28 cellular contexts compared by ENCODE assay signal in genomic region chr13:103510007-103510406, GRCh38.
A peak's percentile ranks its signal among the peaks of the same experiment; 100 is the strongest.
DNase-seq lines count a peak whose midpoint lies in the region; ATAC-seq and TF ChIP-seq lines count a peak whose summit lies in the region.
"Had no signal": no experiment of that assay in that cellular context is flagged by ENCODE, and none has a peak within 500 bp of the region (broad histone marks: within the 10 kb centered on the region; RNA-seq: fewer than 3 reads in every experiment).

No MANE protein-coding gene starts in this region.

- H3F3A ChIP-seq in GM23338 (replicated peaks; ENCODE audit: low read depth) = no peaks in the 10 kb centered on the region

- ATAC-seq in GM23338 (no peak), GM18502 (IDR thresholded peaks at IDR 0.05; ENCODE audit: poor library complexity, unreplicated experiment) (no peak)
- ATAC-seq: T-cell had no signal

- H3K27ac ChIP-seq in GM23338 (ENCODE audit: low read depth) = no peak overlapping the region
- H3K27ac ChIP-seq in WERI-Rb-1 = no peak overlapping the region
- H3K27ac ChIP-seq: colonic mucosa, epithelial cell of prostate, GM23248, KMS-11, prostate gland, sigmoid colon, tibial nerve had no signal

- H3K27ac Mint-ChIP-seq in GM23338 = no peak overlapping the region
- H3K27ac Mint-ChIP-seq: activated B cell treated with CpG ODN at 0.5 μM for 24 hours, mesothelial cell of epicardium, T-cell had no signal

- H3K36me3 Mint-ChIP-seq in GM23338 (ENCODE audit: low read depth) = peaks cover 8% of the 10 kb centered on the region; the same call in 2 of the 3 replicates
- H3K36me3 Mint-ChIP-seq: mesothelial cell of epicardium, T-cell had no signal

- H3K9me3 ChIP-seq in BE2C (no peaks in the 10 kb centered on the region), WERI-Rb-1 (ENCODE audit: severe bottlenecking) (no peaks in the 10 kb centered on the region)
- H3K9me3 ChIP-seq: colonic mucosa, prostate gland, sigmoid colon, tibial nerve had no signal

- no peak overlapping the region for H2AFZ ChIP-seq in GM23338
- H2AFZ ChIP-seq: GM23248 had no signal

- DNase-seq in BE2C (peak; percentile 30), GM23338 (ENCODE audit: low spot score) (peak; percentile 27), WERI-Rb-1 (peak; percentile 57), kidney epithelial cell (ENCODE audit: low read depth) (no peak), DMS53 treated with DMSO at 0.1 percent for 48 hours (lab: John Stamatoyannopoulos, UW; ENCODE audit: unreplicated experiment) (no peak), NCI-H1417 treated with DMSO at 0.1 percent for 48 hours (lab: John Stamatoyannopoulos, UW) (no peak)
- no peak for DNase-seq in activated CD4-positive, CD25-positive, alpha-beta regulatory T cell treated with anti-CD3 and anti-CD28 coated beads, Interleukin-2, amount 50 U/mL, for 72 hours
- DNase-seq: activated B cell treated with CpG ODN at 0.5 μM for 24 hours; activated naive CD4-positive, alpha-beta T cell treated with Interleukin-2 at 50 U/mL for 16 hours; colonic mucosa; DMS53; effector CD4-positive, alpha-beta T cell; GM23248; islet precursor cell; NCI-H1417; NCI-H2081; NCI-H2227 treated with DMSO at 0.1 percent for 48 hours; NCI-H526 treated with DMSO at 0.1 percent for 48 hours; sigmoid colon; stimulated activated CD4-positive, alpha-beta T cell treated with anti-CD3 and anti-CD28 coated beads, Interleukin-12 subunit alpha, Interleukin-12 subunit beta, amount 100 ng/mL, for 4 hours; stimulated activated CD4-positive, alpha-beta T cell treated with anti-CD3 and anti-CD28 coated beads, Interleukin-4, amount 100 ng/mL, for 1 hour; T-cell had no signal

- no peaks in the 10 kb centered on the region for H4K20me1 ChIP-seq in GM23338 (replicated peaks; ENCODE audit: insufficient read depth)

- no peak overlapping the region for H3K4me3 Mint-ChIP-seq in GM23338
- H3K4me3 Mint-ChIP-seq: activated B cell treated with CpG ODN at 0.5 μM for 24 hours, mesothelial cell of epicardium, T-cell had no signal

- H3K9me3 Mint-ChIP-seq in GM23338 = peaks cover 18% of the 10 kb centered on the region

- no peak overlapping the region for H3K4me2 ChIP-seq in GM23338
- H3K4me2 ChIP-seq: KMS-11 had no signal

- H3K4me3 ChIP-seq in BE2C (ENCODE audit: low read depth, low read length) (no peak overlapping the region), GM23338 (no peak overlapping the region), WERI-Rb-1 (ENCODE audit: low read depth, low read length) (no peak overlapping the region), kidney epithelial cell (ENCODE audit: low read depth, low read length) (no peak overlapping the region)
- H3K4me3 ChIP-seq: colonic mucosa, GM23248, prostate gland, sigmoid colon, tibial nerve had no signal

- TF ChIP-seq CTCF in BE2C (IDR thresholded peaks at IDR 0.05; ENCODE audit: low read depth, low read length) (peak; percentile 46), GM23338 (conservative IDR thresholded peaks at IDR 0.05; ENCODE audit: low read depth in 2 of 2) (peak; percentile 37 to 46), WERI-Rb-1 (IDR thresholded peaks at IDR 0.05; ENCODE audit: low read depth, low read length) (peak; percentile 71), kidney epithelial cell (IDR thresholded peaks at IDR 0.05; ENCODE audit: insufficient read depth, low read length, poor library complexity, severe bottlenecking) (peak; percentile 28)

- H3K36me3 ChIP-seq in BE2C (no peaks in the 10 kb centered on the region), GM23338 (ENCODE audit: insufficient read depth) (no peaks in the 10 kb centered on the region), WERI-Rb-1 (no peaks in the 10 kb centered on the region), kidney epithelial cell (ENCODE audit: control insufficient read depth, insufficient read depth, low read length) (no peaks in the 10 kb centered on the region)
- H3K36me3 ChIP-seq: colonic mucosa, prostate gland, sigmoid colon, tibial nerve had no signal

- no peaks in the 10 kb centered on the region for H3K4me1 Mint-ChIP-seq in GM23338
- H3K4me1 Mint-ChIP-seq: activated B cell treated with CpG ODN at 0.5 μM for 24 hours, mesothelial cell of epicardium, T-cell had no signal

- H3K9me2 ChIP-seq in GM23338 (ENCODE audit: insufficient read depth) = no peaks in the 10 kb centered on the region

- no peaks in the 10 kb centered on the region for H3K79me2 ChIP-seq in GM23338 (replicated peaks; ENCODE audit: insufficient read depth)

- H3K4me1 ChIP-seq in BE2C (peaks cover under 1% of the 10 kb centered on the region; the same call in 1 of the 2 replicates), GM23338 (ENCODE audit: insufficient read depth) (no peaks in the 10 kb centered on the region)
- H3K4me1 ChIP-seq: colonic mucosa, prostate gland, sigmoid colon, tibial nerve had no signal

- H3K27me3 ChIP-seq in BE2C (no peaks in the 10 kb centered on the region), GM23338 (ENCODE audit: insufficient read depth) (no peaks in the 10 kb centered on the region), WERI-Rb-1 (ENCODE audit: insufficient read depth, low read depth, severe bottlenecking) (no peaks in the 10 kb centered on the region), kidney epithelial cell (ENCODE audit: control insufficient read depth, insufficient read depth, low read length) (no peaks in the 10 kb centered on the region)
- H3K27me3 ChIP-seq: colonic mucosa, sigmoid colon, tibial nerve had no signal

- H3K27me3 Mint-ChIP-seq in GM23338 (ENCODE audit: insufficient read depth, low read depth, poor library complexity) = no peaks in the 10 kb centered on the region
- H3K27me3 Mint-ChIP-seq: activated B cell treated with CpG ODN at 0.5 μM for 24 hours, T-cell had no signal

TF ChIP-seq in GM23338, 12 proteins besides CTCF, POLR2A, EP300 and RAD21 (continues in another document):
- TF ChIP-seq REST (IDR thresholded peaks at IDR 0.05; ENCODE audit: unreplicated experiment) (no peak), EZH2phosphoT487 (IDR thresholded peaks at IDR 0.05; ENCODE audit: unreplicated experiment) (no peak), NANOG (IDR thresholded peaks at IDR 0.05; ENCODE audit: borderline replicate concordance) (no peak), STAT1 (IDR thresholded peaks at IDR 0.05; ENCODE audit: unreplicated experiment) (no peak), ZNF114 (CRISPR knock-in tag; IDR thresholded peaks at IDR 0.05) (no peak)

Comparison
In these comparisons a context has a peak if more than half of its experiments do, and no peak if none do; other contexts are left out.
1. DNase-seq: peak in BE2C (single experiment), GM23338 (single experiment) and WERI-Rb-1 (single experiment); none in kidney epithelial cell (single experiment), activated CD4-positive, CD25-positive, alpha-beta regulatory T cell treated with anti-CD3 and anti-CD28 coated beads, Interleukin-2, amount 50 U/mL, for 72 hours (single experiment), DMS53 treated with DMSO at 0.1 percent for 48 hours (single experiment) and NCI-H1417 treated with DMSO at 0.1 percent for 48 hours (single experiment).
2. Peak in every context shown above with its lines, with median percentiles within 50 percentile points of each other: CTCF ChIP-seq.